9 cellular contexts compared by ENCODE assay signal in genomic region chr10:132330486-132330833, GRCh38. TPM values are rescaled to one million over a fixed set of nuclear protein-coding genes. Genes with fewer than 3 reads are reported as not detected.
A peak's percentile ranks its signal among the peaks of the same experiment; 100 is the strongest.
DNase-seq lines count a peak whose midpoint lies in the region; ATAC-seq, FAIRE-seq and TF ChIP-seq lines count a peak whose summit lies in the region.
"Had no signal": no experiment of that assay in that cellular context is flagged by ENCODE, and none has a peak within 500 bp of the region (broad histone marks: within the 10 kb centered on the region; RNA-seq: fewer than 3 reads in every experiment).

No MANE protein-coding gene starts in this region.

- DNase-seq in PC-9 (no peak), endodermal cell (no peak), trophoblast cell (no peak), HCEC 1CT (no peak), CD1c-positive myeloid dendritic cell (ENCODE audit: extremely low spot score) (no peak), frontal cortex (ENCODE audit: low spot score in 2 of 2) (no peak)
- DNase-seq: activated CD8-positive, alpha-beta memory T cell treated with anti-CD3 and anti-CD28 coated beads for 24 hours had no signal

- no peak overlapping the region for H3K18ac ChIP-seq in trophoblast cell (ENCODE audit: low read length)

- peak overlapping the region; percentile 91 for H3K4me3 Mint-ChIP-seq in endodermal cell

- no peak overlapping the region for H2BK5ac ChIP-seq in trophoblast cell (ENCODE audit: low read depth, low read length, poor library complexity)

- H4K12ac ChIP-seq in trophoblast cell (ENCODE audit: low read depth, low read length), result no peak overlapping the region

- peaks cover 51% of the 10 kb centered on the region for H3K79me2 ChIP-seq in PC-9 (ENCODE audit: low read depth)
- H3K79me2 ChIP-seq in trophoblast cell (ENCODE audit: control insufficient read depth, insufficient read depth, low read length, poor library complexity), result peaks cover 8% of the 10 kb centered on the region

- no peak overlapping the region for H3K14ac ChIP-seq in trophoblast cell (ENCODE audit: low read length)

- peaks cover 3% of the 10 kb centered on the region for H3K9me3 Mint-ChIP-seq in endodermal cell

- no peaks in the 10 kb centered on the region for H3K27me3 Mint-ChIP-seq in endodermal cell (ENCODE audit: insufficient read depth)

- peaks cover 9% of the 10 kb centered on the region; the same call in 1 of the 2 replicates for H3F3A ChIP-seq in PC-9 (ENCODE audit: insufficient read depth, low read depth)

- peaks cover 37% of the 10 kb centered on the region for H3K36me3 Mint-ChIP-seq in endodermal cell (ENCODE audit: low read depth)

- H3K4ac ChIP-seq in trophoblast cell (ENCODE audit: low read depth, low read length), result peak overlapping the region; percentile 4

- peak overlapping the region; percentile 88 for H3K4me3 ChIP-seq in PC-9
- peak overlapping the region; percentile 94 for H3K4me3 ChIP-seq in endodermal cell (ENCODE audit: low read length)
- H3K4me3 ChIP-seq in trophoblast cell (ENCODE audit: low read depth, low read length), result no peak overlapping the region

- no peak overlapping the region for H3K27ac Mint-ChIP-seq in endodermal cell

- H4K20me1 ChIP-seq in PC-9 (ENCODE audit: insufficient read depth), result no peaks in the 10 kb centered on the region; the same call in 1 of the 2 replicates

- ATAC-seq in GM19035 (IDR thresholded peaks at IDR 0.05; ENCODE audit: unreplicated experiment), result no peak

- H3K9me3 ChIP-seq in ES-I3 (ENCODE audit: control insufficient read depth, insufficient read depth, low read length) (no peaks in the 10 kb centered on the region), PC-9 (ENCODE audit: insufficient read depth, low read depth) (no peaks in the 10 kb centered on the region), endodermal cell (ENCODE audit: control insufficient read depth, low read length) (peaks cover 6% of the 10 kb centered on the region), trophoblast cell (ENCODE audit: insufficient read depth, low read depth, low read length) (no peaks in the 10 kb centered on the region)

- peak overlapping the region; percentile 97 for H3K4me2 ChIP-seq in PC-9
- peak overlapping the region; percentile 4 for H3K4me2 ChIP-seq in trophoblast cell (ENCODE audit: low read length)

- CTCF ChIA-PET in PC-9 (lab: Charles Lee), result no interaction called here

- H4K8ac ChIP-seq in trophoblast cell (ENCODE audit: low read depth, low read length), result no peak overlapping the region

- POLR2A ChIA-PET in PC-9 (lab: Charles Lee; ENCODE audit: unreplicated experiment), result no interaction called here

- H2BK120ac ChIP-seq in trophoblast cell (ENCODE audit: insufficient read depth, low read length, poor library complexity), result no peak overlapping the region

- H3K9me2 ChIP-seq in PC-9 (ENCODE audit: insufficient read depth), result no peaks in the 10 kb centered on the region

- H2AFZ ChIP-seq in PC-9, result no peak overlapping the region
- H2AFZ ChIP-seq in trophoblast cell (ENCODE audit: insufficient read depth, low read length, poor library complexity), result no peak overlapping the region

- H3K4me1 Mint-ChIP-seq in endodermal cell, result peaks cover 22% of the 10 kb centered on the region

- WGBS in endodermal cell (ENCODE audit: insufficient coverage in 1 of 2, insufficient read length in 1 of 2), 2 experiments, result 82 to 87% methylated on average over 4 to 8 of the region's 8 CpGs
- WGBS in trophoblast cell (ENCODE audit: extremely low coverage, insufficient coverage, insufficient read length), result no CpG with 5 or more reads among the region's 8 CpGs

- H3K4me1 ChIP-seq in ES-I3 (ENCODE audit: insufficient read depth, low read length), result peaks cover 8% of the 10 kb centered on the region; the same call in 1 of the 2 replicates
- H3K4me1 ChIP-seq in PC-9 (replicated peaks; ENCODE audit: insufficient read depth), result peaks cover 8% of the 10 kb centered on the region; the same call in 1 of the 2 replicates
- no peaks in the 10 kb centered on the region for H3K4me1 ChIP-seq in endodermal cell (ENCODE audit: control insufficient read depth, insufficient read depth, low read length)
- peaks cover 16% of the 10 kb centered on the region in 2 experiments for H3K4me1 ChIP-seq in trophoblast cell (ENCODE audit: control insufficient read depth in 1 of 2, insufficient read depth in 2 of 2, low read length in 2 of 2)

- FAIRE-seq in frontal cortex (lab: Jason Lieb, UNC), result no peak

- peaks cover 8% of the 10 kb centered on the region for H3K79me1 ChIP-seq in trophoblast cell (ENCODE audit: low read length)

- intact Hi-C loops in PC-9 (cut with micrococcal nuclease; ENCODE audit: unreplicated experiment), result loop anchor here (5.0 kb wide), 1 partner anchor 77 kb away; no protein-coding TSS in a partner anchor

- BruUV-seq in PC-9 (replicated peaks; lab: Mats Ljungman, UMichigan), result TSS peak; percentile 60

- no peak overlapping the region for H2BK12ac ChIP-seq in trophoblast cell (ENCODE audit: low read length)

- peak overlapping the region; percentile 94; the same call in 1 of the 2 replicates for H3K9ac ChIP-seq in ES-I3 (ENCODE audit: low read depth, low read length)
- H3K9ac ChIP-seq in endodermal cell (ENCODE audit: extremely low read depth, low read length, poor library complexity, severe bottlenecking), result peak overlapping the region; percentile 13
- no peak overlapping the region for H3K9ac ChIP-seq in trophoblast cell (ENCODE audit: low read length)

- H3K36me3 ChIP-seq in ES-I3 (ENCODE audit: insufficient read depth, low read length) (no peaks in the 10 kb centered on the region), PC-9 (ENCODE audit: low read depth) (peaks cover 7% of the 10 kb centered on the region; the same call in 1 of the 2 replicates), endodermal cell (ENCODE audit: control insufficient read depth, insufficient read depth, low read length) (peaks cover 25% of the 10 kb centered on the region), trophoblast cell (ENCODE audit: control insufficient read depth in 1 of 2, insufficient read depth in 2 of 2, low read length in 2 of 2) (peaks cover under 1 to 3% of the 10 kb centered on the region in 2 experiments)

- no peak overlapping the region for H2AK5ac ChIP-seq in trophoblast cell (ENCODE audit: low read length)

- no peak for TF ChIP-seq CTCF in PC-9 (conservative IDR thresholded peaks at IDR 0.05)
- TF ChIP-seq CTCF in endodermal cell (conservative IDR thresholded peaks at IDR 0.05), result no peak

- H3K23ac ChIP-seq in trophoblast cell (ENCODE audit: low read length), result no peak overlapping the region

- no peak overlapping the region for H4K91ac ChIP-seq in trophoblast cell (ENCODE audit: low read depth, low read length)

- H3K27ac ChIP-seq in PC-9 (peak overlapping the region; percentile 64), endodermal cell (ENCODE audit: low read depth, low read length) (no peak overlapping the region), trophoblast cell (ENCODE audit: low read depth, low read length) (no peak overlapping the region)

- H3K27me3 ChIP-seq in PC-9 (ENCODE audit: insufficient read depth, low read depth) (no peaks in the 10 kb centered on the region), endodermal cell (ENCODE audit: control insufficient read depth, insufficient read depth, low read length, poor library complexity, severe bottlenecking) (no peaks in the 10 kb centered on the region), trophoblast cell (ENCODE audit: insufficient read depth, low read length) (no peaks in the 10 kb centered on the region)

RNA-seq across cellular contexts. Expression of gene LRRC27, which starts 1.5 kb away (rescaled TPM):
- 10.0 and 17.5 TPM in 2 replicates for total RNA-seq in PC-9 (2021)
- total RNA-seq in endodermal cell, result 10 to 100 TPM; 10.3 to 14.6 TPM
- polyA plus RNA-seq in endodermal cell (2013, experiment 1 of 2), result 12.8 TPM
- 12.3 TPM for polyA plus RNA-seq in endodermal cell (2013, experiment 2 of 2)
- polyA plus RNA-seq in trophoblast cell (2013), result 4.4 and 4.9 TPM in 2 replicates
- total RNA-seq in frontal cortex, result 20.0 TPM

RNA-seq across cellular contexts. Expression of gene STK32C, which starts 22.7 kb away (rescaled TPM):
- total RNA-seq in PC-9 (2021) (13.9 and 21.8 TPM in 2 replicates), endodermal cell (1 to 10 TPM; 8.4 to 9.9 TPM), frontal cortex (25.3 TPM)
- polyA plus RNA-seq in endodermal cell (2013, experiment 1 of 2), result 20.9 TPM
- polyA plus RNA-seq in endodermal cell (2013, experiment 2 of 2), result 18.8 TPM
- polyA plus RNA-seq in trophoblast cell (2013), result 3.3 and 3.8 TPM in 2 replicates
